Comparison of ENCODE assay signal across 1 cellular context in the genomic region with DNA sequence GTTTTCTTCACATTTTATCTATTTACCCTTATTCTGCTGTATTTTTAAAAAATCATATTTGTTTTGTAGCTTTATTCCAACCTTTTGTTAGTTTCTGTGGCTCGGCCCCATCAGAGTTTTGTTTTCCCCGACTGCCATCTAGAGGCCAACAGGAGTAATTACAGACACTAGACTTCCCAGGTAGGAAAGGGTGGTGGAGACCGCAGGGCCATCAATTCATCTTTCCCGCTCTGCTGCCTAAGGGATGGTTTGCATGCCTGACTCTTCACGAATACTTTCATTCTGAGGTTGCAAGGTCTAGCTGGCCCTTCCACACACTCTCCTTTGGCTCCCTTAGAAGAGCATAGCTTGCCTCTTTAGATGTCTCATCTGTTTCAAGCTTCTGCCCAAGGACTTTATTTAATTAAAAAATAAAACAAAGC.
TF ChIP-seq lines count a peak whose summit lies in the region.

No MANE protein-coding gene starts in this region.

TF ChIP-seq in Ishikawa, 13 proteins besides CTCF, POLR2A, EP300 and RAD21 (continued from another document):
- TF ChIP-seq, protein P1, sequence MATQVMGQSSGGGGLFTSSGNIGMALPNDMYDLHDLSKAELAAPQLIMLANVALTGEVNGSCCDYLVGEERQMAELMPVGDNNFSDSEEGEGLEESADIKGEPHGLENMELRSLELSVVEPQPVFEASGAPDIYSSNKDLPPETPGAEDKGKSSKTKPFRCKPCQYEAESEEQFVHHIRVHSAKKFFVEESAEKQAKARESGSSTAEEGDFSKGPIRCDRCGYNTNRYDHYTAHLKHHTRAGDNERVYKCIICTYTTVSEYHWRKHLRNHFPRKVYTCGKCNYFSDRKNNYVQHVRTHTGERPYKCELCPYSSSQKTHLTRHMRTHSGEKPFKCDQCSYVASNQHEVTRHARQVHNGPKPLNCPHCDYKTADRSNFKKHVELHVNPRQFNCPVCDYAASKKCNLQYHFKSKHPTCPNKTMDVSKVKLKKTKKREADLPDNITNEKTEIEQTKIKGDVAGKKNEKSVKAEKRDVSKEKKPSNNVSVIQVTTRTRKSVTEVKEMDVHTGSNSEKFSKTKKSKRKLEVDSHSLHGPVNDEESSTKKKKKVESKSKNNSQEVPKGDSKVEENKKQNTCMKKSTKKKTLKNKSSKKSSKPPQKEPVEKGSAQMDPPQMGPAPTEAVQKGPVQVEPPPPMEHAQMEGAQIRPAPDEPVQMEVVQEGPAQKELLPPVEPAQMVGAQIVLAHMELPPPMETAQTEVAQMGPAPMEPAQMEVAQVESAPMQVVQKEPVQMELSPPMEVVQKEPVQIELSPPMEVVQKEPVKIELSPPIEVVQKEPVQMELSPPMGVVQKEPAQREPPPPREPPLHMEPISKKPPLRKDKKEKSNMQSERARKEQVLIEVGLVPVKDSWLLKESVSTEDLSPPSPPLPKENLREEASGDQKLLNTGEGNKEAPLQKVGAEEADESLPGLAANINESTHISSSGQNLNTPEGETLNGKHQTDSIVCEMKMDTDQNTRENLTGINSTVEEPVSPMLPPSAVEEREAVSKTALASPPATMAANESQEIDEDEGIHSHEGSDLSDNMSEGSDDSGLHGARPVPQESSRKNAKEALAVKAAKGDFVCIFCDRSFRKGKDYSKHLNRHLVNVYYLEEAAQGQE (IDR thresholded peaks at IDR 0.05; ENCODE audit: low read depth) = no peak
- TF ChIP-seq ZBTB7A (IDR thresholded peaks at IDR 0.05; ENCODE audit: low read depth) = no peak
- TF ChIP-seq TCF12 (IDR thresholded peaks at IDR 0.05; ENCODE audit: low read depth) = no peak
- TF ChIP-seq MAX (IDR thresholded peaks at IDR 0.05) = no peak
- TF ChIP-seq CREB1 (IDR thresholded peaks at IDR 0.05; ENCODE audit: low read depth) = no peak
- TF ChIP-seq TAF1 (IDR thresholded peaks at IDR 0.05; ENCODE audit: low read depth) = no peak
- TF ChIP-seq CEBPB (IDR thresholded peaks at IDR 0.05) = no peak
- TF ChIP-seq, protein P2, sequence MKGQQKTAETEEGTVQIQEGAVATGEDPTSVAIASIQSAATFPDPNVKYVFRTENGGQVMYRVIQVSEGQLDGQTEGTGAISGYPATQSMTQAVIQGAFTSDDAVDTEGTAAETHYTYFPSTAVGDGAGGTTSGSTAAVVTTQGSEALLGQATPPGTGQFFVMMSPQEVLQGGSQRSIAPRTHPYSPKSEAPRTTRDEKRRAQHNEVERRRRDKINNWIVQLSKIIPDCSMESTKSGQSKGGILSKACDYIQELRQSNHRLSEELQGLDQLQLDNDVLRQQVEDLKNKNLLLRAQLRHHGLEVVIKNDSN (IDR thresholded peaks at IDR 0.05) = no peak
- TF ChIP-seq NFIC (IDR thresholded peaks at IDR 0.05) = no peak
- TF ChIP-seq EGR1 (IDR thresholded peaks at IDR 0.05) = no peak
